In the genomic region with DNA sequence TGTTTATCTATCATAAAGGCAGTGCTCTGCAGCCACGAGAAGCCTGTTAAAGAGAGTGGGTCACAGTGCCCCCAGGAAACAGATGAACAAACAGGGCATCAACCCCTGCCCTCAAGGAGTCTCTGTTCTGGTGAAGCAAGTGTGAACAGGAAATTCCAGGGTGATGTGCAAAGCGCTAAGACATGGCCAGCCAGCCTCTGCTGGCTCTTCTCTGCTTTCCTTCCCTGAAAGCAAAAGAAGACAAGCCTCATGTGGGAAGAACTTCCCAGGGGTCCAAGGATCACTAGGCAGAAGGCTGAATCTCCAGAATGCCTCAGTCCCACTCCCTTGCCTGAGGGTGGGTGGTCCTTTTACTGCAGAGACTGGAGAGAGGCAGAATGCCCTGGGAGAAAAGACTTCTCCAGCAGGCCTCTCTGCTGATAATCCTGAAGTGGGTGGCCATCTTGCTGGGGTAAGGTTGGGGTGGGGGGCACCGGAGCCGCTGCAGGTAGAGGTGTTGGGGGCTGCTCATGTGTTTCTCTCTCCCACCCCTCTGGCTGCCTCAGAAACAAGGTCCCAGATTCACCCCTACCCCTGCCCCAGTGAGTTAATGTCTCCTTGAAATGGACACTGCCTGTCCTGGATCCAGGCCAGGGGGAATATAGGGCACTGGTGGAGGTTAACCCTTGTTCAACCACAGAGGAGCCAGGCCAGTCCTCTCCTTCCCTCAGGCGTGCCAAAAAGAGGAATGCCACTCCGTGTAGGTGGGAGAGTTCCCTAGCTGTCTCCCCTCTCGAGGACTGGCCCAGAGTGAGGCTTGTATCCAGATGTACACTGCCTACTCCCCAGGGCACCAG, we compare ENCODE assay signal across 14 cellular contexts. TPM values are rescaled to one million over a fixed set of nuclear protein-coding genes. Genes with fewer than 3 reads are reported as not detected.
DNase-seq lines count a peak whose midpoint lies in the region; ATAC-seq, FAIRE-seq and TF ChIP-seq lines count a peak whose summit lies in the region.
"Had no signal": no experiment of that assay in that cellular context is flagged by ENCODE, and none has a peak within 500 bp of the region (broad histone marks: within the 10 kb centered on the region; RNA-seq: fewer than 3 reads in every experiment).

No MANE protein-coding gene starts in this region.

- H3K4me3 ChIP-seq in heart left ventricle (no peak overlapping the region), right atrium auricular region (no peak overlapping the region), vagina (no peak overlapping the region)
- H3K4me3 ChIP-seq: body of pancreas, lung, prostate gland had no signal

- 76 to 90% (median 82%) methylated on average over 4 to 7 of the region's 7 CpGs for WGBS in heart left ventricle, 4 donors

- H3K4me1 ChIP-seq in heart left ventricle, result peaks cover 5 to 72% (median 46%) of the 10 kb centered on the region in 12 donors
- peaks cover 0 to 52% of the 10 kb centered on the region in 2 donors for H3K4me1 ChIP-seq in right atrium auricular region
- H3K4me1 ChIP-seq in vagina, result peaks cover 62% of the 10 kb centered on the region

- H3K36me3 ChIP-seq in heart left ventricle (no peaks in the 10 kb centered on the region), right atrium auricular region (no peaks in the 10 kb centered on the region), vagina (no peaks in the 10 kb centered on the region)
- H3K36me3 ChIP-seq: prostate gland had no signal

- H3K27ac ChIP-seq in heart left ventricle, result no peak overlapping the region
- no peak overlapping the region for H3K27ac ChIP-seq in right atrium auricular region
- peak overlapping the region; percentile 51 for H3K27ac ChIP-seq in vagina
- H3K27ac ChIP-seq: body of pancreas, prostate gland had no signal

- no peak overlapping the region for H3K27ac Mint-ChIP-seq in activated B cell treated with CpG ODN at 0.5 μM for 24 hours
- H3K27ac Mint-ChIP-seq in immature natural killer cell, result no peak overlapping the region
- H3K27ac Mint-ChIP-seq: activated T-cell treated with anti-CD3 and anti-CD28 coated beads, Interleukin-2, amount 50 U/mL, for 72 hours had no signal

- H3K4me3 Mint-ChIP-seq in activated B cell treated with CpG ODN at 0.5 μM for 24 hours, result peak overlapping the region; percentile 73
- H3K4me3 Mint-ChIP-seq in immature natural killer cell, result peak overlapping the region; percentile 20 to 67 (median 61)

- ATAC-seq in heart left ventricle (no peak), activated B cell treated with CpG ODN at 0.5 μM for 24 hours (ENCODE audit: low read depth) (no peak), GM19324 (IDR thresholded peaks at IDR 0.05; ENCODE audit: low FRiP score, unreplicated experiment) (no peak)
- ATAC-seq: activated T-cell treated with anti-CD3 and anti-CD28 coated beads, Interleukin-2, amount 50 U/mL, for 72 hours; body of pancreas had no signal

- H3K9me3 Mint-ChIP-seq in activated B cell treated with CpG ODN at 0.5 μM for 24 hours, result no peaks in the 10 kb centered on the region
- H3K9me3 Mint-ChIP-seq in immature natural killer cell, result no peaks in the 10 kb centered on the region
- H3K9me3 Mint-ChIP-seq: activated T-cell treated with anti-CD3 and anti-CD28 coated beads, Interleukin-2, amount 50 U/mL, for 72 hours had no signal

- H3K4me1 Mint-ChIP-seq in activated B cell treated with CpG ODN at 0.5 μM for 24 hours (peaks cover 32% of the 10 kb centered on the region), immature natural killer cell (peaks cover 24 to 31% of the 10 kb centered on the region in 2 donors)

- H3K36me3 Mint-ChIP-seq in activated B cell treated with CpG ODN at 0.5 μM for 24 hours (ENCODE audit: low read depth) (no peaks in the 10 kb centered on the region), immature natural killer cell (no peaks in the 10 kb centered on the region)

- H3K27me3 Mint-ChIP-seq in activated B cell treated with CpG ODN at 0.5 μM for 24 hours (no peaks in the 10 kb centered on the region), immature natural killer cell (ENCODE audit: low read depth in 3 of 3) (peaks cover 0 to 3% (median 1%) of the 10 kb centered on the region in 3 donors)

- intact Hi-C loops in heart left ventricle (cut with DNase I), result no loop called here
- intact Hi-C loops in activated B cell treated with CpG ODN at 0.5 μM for 24 hours (cut with micrococcal nuclease), result loop anchor here (10.0 kb wide), 1 partner anchor 641 kb away; the partner anchor contains the start of gene PHF12
- intact Hi-C loops in vagina (cut with DNase I), result no loop called here

- CTCF ChIA-PET in activated B cell treated with CpG ODN at 0.5 μM for 24 hours (lab: Charles Lee), result no interaction called here

- no peak for TF ChIP-seq CTCF in heart left ventricle (IDR thresholded peaks at IDR 0.05)
- TF ChIP-seq CTCF in right atrium auricular region (IDR thresholded peaks at IDR 0.05), result no peak
- no peak for TF ChIP-seq CTCF in activated B cell treated with CpG ODN at 0.5 μM for 24 hours (IDR thresholded peaks at IDR 0.05)
- no peak for TF ChIP-seq CTCF in vagina (IDR thresholded peaks at IDR 0.05)

- peak in 3 of 5 donors; percentile 7 to 24 (median 18) for DNase-seq in heart left ventricle
- DNase-seq in right atrium auricular region (ENCODE audit: low spot score), result no peak
- DNase-seq in activated B cell treated with CpG ODN at 0.5 μM for 24 hours, result no peak
- no peak for DNase-seq in immature natural killer cell
- no peak for DNase-seq in vagina (ENCODE audit: extremely low spot score in 2 of 2)
- DNase-seq in GM12891 (ENCODE audit: insufficient read length, low spot score), result no peak
- no peak for DNase-seq in HK-2 (ENCODE audit: unreplicated experiment)
- DNase-seq: activated T-cell treated with anti-CD3 and anti-CD28 coated beads, Interleukin-2, amount 50 U/mL, for 72 hours; NCI-H1417 treated with DMSO at 0.1 percent for 48 hours; NCI-H526 treated with DMSO at 0.1 percent for 48 hours had no signal

- TF ChIP-seq POLR2A in heart left ventricle (IDR thresholded peaks at IDR 0.05), result no peak
- no peak for TF ChIP-seq POLR2A in vagina (IDR thresholded peaks at IDR 0.05)
- TF ChIP-seq POLR2A in GM12891 (IDR thresholded peaks at IDR 0.05; ENCODE audit: low read depth, low read length), result no peak

- POLR2A ChIA-PET in activated B cell treated with CpG ODN at 0.5 μM for 24 hours (lab: Charles Lee), result no interaction called here

- H3K27me3 ChIP-seq in heart left ventricle (no peaks in the 10 kb centered on the region), right atrium auricular region (no peaks in the 10 kb centered on the region), vagina (no peaks in the 10 kb centered on the region)
- H3K27me3 ChIP-seq: body of pancreas had no signal

- no peak for FAIRE-seq in GM12891 (lab: Jason Lieb, UNC)

- H3K9me3 ChIP-seq in heart left ventricle (no peaks in the 10 kb centered on the region), right atrium auricular region (no peaks in the 10 kb centered on the region), vagina (no peaks in the 10 kb centered on the region)
- H3K9me3 ChIP-seq: body of pancreas, prostate gland had no signal

TF ChIP-seq in GM12891, 5 proteins besides CTCF, POLR2A, EP300 and RAD21:
- no peak for TF ChIP-seq PAX5 (IDR thresholded peaks at IDR 0.05; ENCODE audit: insufficient read depth, low read length, severe bottlenecking)
- TF ChIP-seq TAF1 (IDR thresholded peaks at IDR 0.05; ENCODE audit: low read depth, low read length), result no peak
- TF ChIP-seq POU2F2 (IDR thresholded peaks at IDR 0.05; ENCODE audit: low read depth, low read length), result no peak
- TF ChIP-seq SPI1 (IDR thresholded peaks at IDR 0.05; ENCODE audit: low read depth, low read length), result no peak
- TF ChIP-seq POLR2AphosphoS5 (IDR thresholded peaks at IDR 0.05; ENCODE audit: low read depth, low read length), result no peak

RNA-seq across cellular contexts. Expression of gene ANKRD13B, which starts 2.4 kb away (rescaled TPM):
- 1 to 10 TPM; 4.4 to 9.9 (median 6.1) TPM for total RNA-seq in heart left ventricle
- polyA plus RNA-seq in heart left ventricle, result 10 to 100 TPM in 1 of 2 donors, 1 to 10 TPM in 1; 4.1 to 12.7 TPM
- total RNA-seq in right atrium auricular region, result 1 to 10 TPM; 6.6 to 8.3 TPM
- 3.5 and 5.2 TPM in 2 replicates for total RNA-seq in activated B cell treated with CpG ODN at 0.5 μM for 24 hours
- polyA plus RNA-seq in immature natural killer cell, result under 1 TPM in 1 of 3 donors, not detected in 2; 0.18 TPM
- 7.9 TPM for total RNA-seq in vagina
- 1.4 TPM for polyA plus RNA-seq in GM12891 (2012; ENCODE audit: low read depth, missing spikeins)

RNA-seq across cellular contexts. Expression of gene GIT1, which starts 5.9 kb away (rescaled TPM):
- total RNA-seq in heart left ventricle (10 to 100 TPM; 23.1 to 52.9 (median 31.4) TPM), right atrium auricular region (10 to 100 TPM; 26.7 to 48.1 TPM), activated B cell treated with CpG ODN at 0.5 μM for 24 hours (41.7 and 45.3 TPM in 2 replicates), vagina (39.8 TPM)
- polyA plus RNA-seq in heart left ventricle (10 to 100 TPM; 23.0 to 37.8 TPM), immature natural killer cell (1 to 10 TPM; 2.3 to 8.9 (median 5.1) TPM)
- 13.2 TPM for polyA plus RNA-seq in GM12891 (2012; ENCODE audit: low read depth, missing spikeins)

RNA-seq across cellular contexts. Expression of gene TP53I13, which starts 26.8 kb away (rescaled TPM):
- 10 to 100 TPM; 23.8 to 65.5 (median 38.3) TPM for total RNA-seq in heart left ventricle
- polyA plus RNA-seq in heart left ventricle, result 10 to 100 TPM; 65.1 to 93.0 TPM
- total RNA-seq in right atrium auricular region, result 10 to 100 TPM; 48.8 to 67.0 TPM
- total RNA-seq in activated B cell treated with CpG ODN at 0.5 μM for 24 hours, result 65.1 and 71.2 TPM in 2 replicates
- polyA plus RNA-seq in immature natural killer cell, result 10 to 100 TPM; 41.6 to 50.5 (median 47.0) TPM
- 61.1 TPM for total RNA-seq in vagina
- 12.4 TPM for polyA plus RNA-seq in GM12891 (2012; ENCODE audit: low read depth, missing spikeins)

RNA-seq across cellular contexts. Expression of gene CORO6, which starts 27.4 kb away (rescaled TPM):
- 100 to 1,000 TPM in 3 of 9 donors, 10 to 100 TPM in 6; 72.1 to 115 (median 95.5) TPM for total RNA-seq in heart left ventricle
- 10 to 100 TPM; 50.7 to 96.2 TPM for polyA plus RNA-seq in heart left ventricle
- total RNA-seq in right atrium auricular region, result 10 to 100 TPM; 65.0 to 87.6 TPM
- 4.1 and 5.1 TPM in 2 replicates for total RNA-seq in activated B cell treated with CpG ODN at 0.5 μM for 24 hours
- polyA plus RNA-seq in immature natural killer cell, result 1 to 10 TPM in 1 of 3 donors, under 1 TPM in 2; 0.12 to 1.3 (median 0.38) TPM
- 23.6 TPM for total RNA-seq in vagina
- polyA plus RNA-seq in GM12891 (2012; ENCODE audit: low read depth, missing spikeins), result 1.5 TPM

RNA-seq across cellular contexts. Expression of gene ABHD15, which starts 28.5 kb away (rescaled TPM):
- total RNA-seq in heart left ventricle, result 10 to 100 TPM in 2 of 9 donors, 1 to 10 TPM in 7; 5.3 to 13.1 (median 9.0) TPM
- polyA plus RNA-seq in heart left ventricle, result 1 to 10 TPM; 4.0 to 8.2 TPM
- 1 to 10 TPM; 9.0 to 9.5 TPM for total RNA-seq in right atrium auricular region
- total RNA-seq in activated B cell treated with CpG ODN at 0.5 μM for 24 hours, result 11.0 and 11.2 TPM in 2 replicates
- polyA plus RNA-seq in immature natural killer cell, result 10 to 100 TPM; 31.6 to 36.7 (median 34.0) TPM
- total RNA-seq in vagina, result 13.3 TPM
- polyA plus RNA-seq in GM12891 (2012; ENCODE audit: low read depth, missing spikeins), result 1.9 TPM

Comparison
In these comparisons a context has a peak if more than half of its experiments do, and no peak if none do; other contexts are left out.
1. DNase-seq: peak in heart left ventricle (3 of 5); none in right atrium auricular region (single experiment), activated B cell treated with CpG ODN at 0.5 μM for 24 hours (single experiment), immature natural killer cell (0 of 3), vagina (0 of 2), GM12891 (single experiment) and HK-2 (single experiment).